In the genomic region with DNA sequence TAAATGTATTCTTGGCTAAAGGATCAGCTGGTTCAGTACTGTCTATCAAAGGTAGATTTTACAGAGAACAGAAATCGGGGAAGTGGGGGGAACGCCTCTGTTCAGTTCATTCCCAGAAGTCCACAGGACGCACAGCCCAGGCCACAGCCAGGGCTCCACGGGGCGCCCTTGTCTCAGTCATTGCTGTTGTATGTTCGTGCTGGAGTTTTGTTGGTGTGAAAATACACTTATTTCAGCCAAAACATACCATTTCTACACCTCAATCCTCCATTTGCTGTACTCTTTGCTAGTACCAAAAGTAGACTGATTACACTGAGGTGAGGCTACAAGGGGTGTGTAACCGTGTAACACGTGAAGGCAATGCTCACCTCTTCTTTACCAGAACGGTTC, we compare ENCODE assay signal across 29 cellular contexts.
"Had no signal": no experiment of that assay in that cellular context is flagged by ENCODE, and none has a peak within 500 bp of the region (broad histone marks: within the 10 kb centered on the region; RNA-seq: fewer than 3 reads in every experiment).

No MANE protein-coding gene starts in this region.

- ATAC-seq: activated CD8-positive, alpha-beta T cell treated with anti-CD3 and anti-CD28 coated beads for 36 hours; activated T-cell treated with anti-CD3 and anti-CD28 coated beads, Interleukin-2, amount 50 U/mL, for 72 hours; activated T-helper 17 cell treated with anti-CD3 and anti-CD28 coated beads, Interleukin-2, amount 50 U/mL, for 72 hours; Right ventricle myocardium inferior had no signal

- DNase-seq: activated CD4-positive, alpha-beta T cell treated with anti-CD3 and anti-CD28 coated beads for 1 hour; activated CD4-positive, alpha-beta T cell treated with anti-CD3 and anti-CD28 coated beads for 48 hours; activated CD4-positive, alpha-beta T cell treated with anti-CD3 and anti-CD28 coated beads, Interleukin-2, amount 50 U/mL, for 4 hours; activated CD4-positive, CD25-positive, alpha-beta regulatory T cell; activated CD8-positive, alpha-beta T cell treated with anti-CD3 and anti-CD28 coated beads for 36 hours; activated effector memory CD4-positive, alpha-beta T cell treated with anti-CD3 and anti-CD28 coated beads, Interleukin-2, amount 50 U/mL, for 16 hours; activated naive CD4-positive, alpha-beta T cell treated with Interleukin-2 at 50 U/mL for 16 hours; activated naive CD8-positive, alpha-beta T cell treated with anti-CD3 and anti-CD28 coated beads, Interleukin-2, amount 10 ng/mL, durations not matched to agents 7 days and 5 days; activated T-cell treated with anti-CD3 and anti-CD28 coated beads, Interleukin-2, amount 50 U/mL, for 1 hour; activated T-cell treated with anti-CD3 and anti-CD28 coated beads, Interleukin-2, amount 50 U/mL, for 72 hours; amygdala; MG63; MV-4-11; NCI-H1092; NCI-H1436 treated with DMSO at 0.1 percent for 48 hours; NCI-H1694 treated with DMSO at 0.1 percent for 48 hours; NCI-H2029; NCI-H345; NCI-H524 treated with DMSO at 0.1 percent for 48 hours; NK-92 treated with Interleukin-12 subunit alpha and Interleukin-12 subunit beta, amount 100 ng/mL, for 24 hours; PC-9; T1000; WERI-Rb-1 had no signal

- FAIRE-seq: RCC 7860 had no signal

- H2AFZ ChIP-seq: PC-9 had no signal

- H3K9me3 ChIP-seq: ascending aorta, MG63 had no signal

- H3K4me2 ChIP-seq: PC-9 had no signal

- H3K4me3 ChIP-seq: ascending aorta, cardiac muscle cell, MG63, PC-9 had no signal

- H3K27ac ChIP-seq: ascending aorta, cardiac muscle cell, PC-9, RWPE1, WERI-Rb-1 had no signal

- H3K27me3 ChIP-seq: ascending aorta, cardiac muscle cell, MG63 had no signal

- H3K4me1 ChIP-seq: ascending aorta had no signal
